Comparison of ENCODE assay signal across 8 cellular contexts in genomic region chr5:392431-392988, GRCh38. TPM values are rescaled to one million over a fixed set of nuclear protein-coding genes. Genes with fewer than 3 reads are reported as not detected.
DNase-seq lines count a peak whose midpoint lies in the region; ATAC-seq, FAIRE-seq and TF ChIP-seq lines count a peak whose summit lies in the region.

No MANE protein-coding gene starts in this region.

- peak overlapping the region in 10 of 11 experiments; percentile 14 to 73 (median 50); a peak in 16 of 22 replicates for H3K9ac ChIP-seq in BLaER1 treated with 17β-estradiol and CSF1 and Interleukin-3, amounts not matched to agents 10 nM and 100 nM

- H4K20me1 ChIP-seq in BLaER1 treated with 17β-estradiol and CSF1 and Interleukin-3, amounts not matched to agents 10 nM and 100 nM, result peaks cover 0 to 17% (median 0%) of the 10 kb centered on the region in 11 experiments; a peak in 3 of 22 replicates

- DNase-seq in dermis blood vessel endothelial cell (peak; percentile 20), RCC 7860 (ENCODE audit: low spot score) (no peak), omental fat pad (ENCODE audit: low spot score) (no peak)
- peak; percentile 68 to 86 (median 73) for DNase-seq in stimulated activated CD4-positive, alpha-beta T cell treated with anti-CD3 and anti-CD28 coated beads, TNF-alpha, amount 100 ng/mL, for 24 hours (ENCODE audit: low read depth in 3 of 3)

- no peak for FAIRE-seq in RCC 7860 (lab: Jason Lieb, UNC)

- H3K36me3 ChIP-seq in BLaER1 treated with 17β-estradiol and CSF1 and Interleukin-3, amounts not matched to agents 10 nM and 100 nM, result no peaks in the 10 kb centered on the region

- no peak for TF ChIP-seq CTCF in omental fat pad (IDR thresholded peaks at IDR 0.05)

- H3K9me3 ChIP-seq in BLaER1 treated with 17β-estradiol and CSF1 and Interleukin-3, amounts not matched to agents 10 nM and 100 nM (replicated peaks in 1 of 11), result no peaks in the 10 kb centered on the region

- H3K4me3 ChIP-seq in BLaER1 treated with 17β-estradiol and CSF1 and Interleukin-3, amounts not matched to agents 10 nM and 100 nM, result peak overlapping the region in 4 of 10 experiments; percentile 0 to 24 (median 14); a peak in 5 of 20 replicates

- ATAC-seq in GM19438 (IDR thresholded peaks at IDR 0.05; ENCODE audit: low read depth, unreplicated experiment), result peak; percentile 57
- peak; percentile 88 for ATAC-seq in HG03460 (IDR thresholded peaks at IDR 0.05; ENCODE audit: unreplicated experiment)
- ATAC-seq in activated CD4-positive, CD25-positive, alpha-beta regulatory T cell treated with anti-CD3 and anti-CD28 coated beads, Interleukin-2, amount 50 U/mL, for 24 hours, result peak; percentile 95 to 96
- no peak for ATAC-seq in omental fat pad (ENCODE audit: low FRiP score)

- H3K27me3 ChIP-seq in BLaER1 treated with 17β-estradiol and CSF1 and Interleukin-3, amounts not matched to agents 10 nM and 100 nM, result peaks cover 0 to 34% (median 0%) of the 10 kb centered on the region in 11 experiments; a peak in 7 of 22 replicates

- peaks cover 61 to 87% (median 80%) of the 10 kb centered on the region in 10 experiments for H3K4me1 ChIP-seq in BLaER1 treated with 17β-estradiol and CSF1 and Interleukin-3, amounts not matched to agents 10 nM and 100 nM

- H3K27ac ChIP-seq in BLaER1 treated with 17β-estradiol and CSF1 and Interleukin-3, amounts not matched to agents 10 nM and 100 nM, result peak overlapping the region in 9 of 11 experiments; percentile 27 to 71 (median 58); a peak in 17 of 22 replicates

- H3K4me2 ChIP-seq in BLaER1 treated with 17β-estradiol and CSF1 and Interleukin-3, amounts not matched to agents 10 nM and 100 nM, result peak overlapping the region; percentile 66 to 95 (median 84)

RNA-seq across cellular contexts. Expression of gene EXOC3, which starts 50.5 kb away (rescaled TPM):
- total RNA-seq in dermis blood vessel endothelial cell (44.3 and 52.1 TPM in 2 replicates), omental fat pad (10 to 100 TPM; 46.0 to 56.1 (median 49.5) TPM)

Comparison
In these comparisons a context has a peak if more than half of its experiments do, and no peak if none do; other contexts are left out.
1. DNase-seq: peak in dermis blood vessel endothelial cell (single experiment) and stimulated activated CD4-positive, alpha-beta T cell treated with anti-CD3 and anti-CD28 coated beads, TNF-alpha, amount 100 ng/mL, for 24 hours (3 of 3); none in RCC 7860 (single experiment) and omental fat pad (single experiment).